In the genomic region with DNA sequence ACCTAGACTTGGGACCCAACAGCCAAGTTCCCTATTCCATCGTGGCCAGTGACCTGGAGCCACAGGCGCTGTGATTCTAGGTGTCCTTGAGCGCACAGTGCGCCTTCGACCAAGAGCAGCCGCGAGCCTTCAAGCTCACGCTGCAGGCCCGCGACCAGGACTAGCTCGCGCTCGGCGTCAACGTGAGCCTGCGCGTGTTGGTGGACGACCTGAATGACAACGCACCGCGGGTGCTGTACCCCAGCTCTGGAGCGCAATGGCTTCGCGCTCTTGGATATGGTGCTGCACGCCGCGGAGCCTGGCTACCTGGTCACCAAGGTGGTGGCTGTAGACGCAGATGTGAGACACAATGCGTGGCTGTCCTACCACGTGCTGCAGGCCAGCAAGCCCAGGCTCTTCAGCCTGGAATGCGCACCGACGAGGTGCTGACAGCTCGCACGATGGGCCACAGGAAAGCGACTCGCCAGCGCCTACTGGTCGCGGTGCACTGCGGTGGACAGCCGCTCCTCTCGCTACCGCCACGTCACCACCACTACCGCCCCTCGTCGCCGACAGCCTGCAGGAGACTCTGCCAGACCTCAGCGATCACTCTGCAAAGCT, we compare ENCODE assay signal across 26 cellular contexts. TPM values are rescaled to one million over a fixed set of nuclear protein-coding genes. Genes with fewer than 3 reads are reported as not detected.
A peak's percentile ranks its signal among the peaks of the same experiment; 100 is the strongest.
DNase-seq lines count a peak whose midpoint lies in the region; ATAC-seq and TF ChIP-seq lines count a peak whose summit lies in the region.
"Had no signal": no experiment of that assay in that cellular context is flagged by ENCODE, and none has a peak within 500 bp of the region (broad histone marks: within the 10 kb centered on the region; RNA-seq: fewer than 3 reads in every experiment).

No MANE protein-coding gene starts in this region.

- H3K4me3 ChIP-seq in heart right ventricle (no peak overlapping the region), neuronal stem cell (ENCODE audit: low read length in 2 of 2) (peak overlapping the region in 1 of 2 donors; percentile 56), upper lobe of right lung (no peak overlapping the region)
- H3K4me3 ChIP-seq: GM12878, GM23338, HAP-1, SJSA1 had no signal

- peaks cover 0 to 32% (median 0%) of the 10 kb centered on the region in 9 donors for H3K36me3 ChIP-seq in heart right ventricle
- H3K36me3 ChIP-seq in neuronal stem cell (replicated peaks in 1 of 2; ENCODE audit: control insufficient read depth in 2 of 2, insufficient read depth in 2 of 2, low read length in 2 of 2), result peaks cover 10 to 17% of the 10 kb centered on the region in 2 donors
- no peaks in the 10 kb centered on the region for H3K36me3 ChIP-seq in upper lobe of right lung
- H3K36me3 ChIP-seq: HAP-1, SJSA1 had no signal

- H2AK5ac ChIP-seq in neuronal stem cell (ENCODE audit: low read depth, low read length), result no peak overlapping the region

- intact Hi-C loops in Right ventricle myocardium inferior (cut with DNase I) (no loop called here), cardiac septum (cut with DNase I) (loop anchor here (5.0 kb wide), 1 partner anchor 36 kb away; the partner anchor contains the start of gene PCDHGC3), heart right ventricle (cut with DNase I) (loop anchor here in 1 of 10 donors (5.0 kb wide), 1 partner anchor 36 kb away; the partner anchor contains the start of gene PCDHGC3), upper lobe of right lung (cut with DNase I) (no loop called here)

- H4K8ac ChIP-seq in neuronal stem cell (ENCODE audit: low read depth, low read length), result no peak overlapping the region

- H3K27ac ChIP-seq in heart right ventricle (peak overlapping the region in 1 of 10 donors; percentile 5), neuronal stem cell (replicated peaks; ENCODE audit: low read length) (no peak overlapping the region), upper lobe of right lung (no peak overlapping the region)
- H3K27ac ChIP-seq: 22Rv1, C4-2B, KMS-11, SJSA1 had no signal

- H3K4me1 ChIP-seq in heart right ventricle, result peaks cover 0 to 16% (median 0%) of the 10 kb centered on the region in 9 donors
- H3K4me1 ChIP-seq in neuronal stem cell (ENCODE audit: control insufficient read depth in 2 of 2, insufficient read depth in 1 of 2, low read depth in 1 of 2, low read length in 2 of 2), result no peaks in the 10 kb centered on the region
- H3K4me1 ChIP-seq in upper lobe of right lung, result no peaks in the 10 kb centered on the region
- H3K4me1 ChIP-seq: Caco-2, HAP-1, SJSA1 had no signal

- H3K23ac ChIP-seq in neuronal stem cell (ENCODE audit: low read depth, low read length, poor library complexity), result peak overlapping the region; percentile 44

- TF ChIP-seq CTCF in heart right ventricle (IDR thresholded peaks at IDR 0.05) (peak in 1 of 9 donors; percentile 5), upper lobe of right lung (IDR thresholded peaks at IDR 0.05) (no peak)

- DNase-seq in Right ventricle myocardium inferior (ENCODE audit: missing footprints), result no peak
- no peak for DNase-seq in cardiac septum (ENCODE audit: low spot score)
- DNase-seq in heart right ventricle, result no peak
- no peak for DNase-seq in neuronal stem cell (ENCODE audit: low spot score)
- DNase-seq in upper lobe of right lung, result no peak
- DNase-seq in cortex of kidney (lab: John Stamatoyannopoulos, UW), result no peak
- DNase-seq: Caco-2; CD8-positive, alpha-beta T cell; HFFc6; IMR-90; NCI-H1048; NCI-H1417; NCI-H1694; NCI-H2029 treated with DMSO at 0.1 percent for 48 hours; NCI-H446 treated with DMSO at 0.1 percent for 48 hours; NCI-H526; NCI-H82; NK-92 treated with Interleukin-12 subunit alpha and Interleukin-12 subunit beta, amount 100 ng/mL, for 24 hours; PC-3 had no signal

- no peak overlapping the region for H3K4ac ChIP-seq in neuronal stem cell (ENCODE audit: low read length)

- H2BK5ac ChIP-seq in neuronal stem cell (ENCODE audit: low read length), result no peak overlapping the region

- H2BK120ac ChIP-seq in neuronal stem cell (ENCODE audit: low read depth, low read length), result no peak overlapping the region

- ATAC-seq in Right ventricle myocardium inferior, result peak; percentile 81
- peak; percentile 60 to 92 (median 82) for ATAC-seq in heart right ventricle
- ATAC-seq in upper lobe of right lung, result no peak
- ATAC-seq: CD8-positive, alpha-beta T cell; GM12878; GM23338; PC-3 had no signal

- peaks cover 0 to 88% (median 38%) of the 10 kb centered on the region in 11 donors for H3K9me3 ChIP-seq in heart right ventricle
- H3K9me3 ChIP-seq in neuronal stem cell (replicated peaks in 1 of 2; ENCODE audit: control insufficient read depth in 2 of 2, insufficient read depth in 1 of 2, low read depth in 1 of 2, low read length in 2 of 2), result peaks cover 18 to 34% of the 10 kb centered on the region in 2 donors
- peaks cover 19% of the 10 kb centered on the region for H3K9me3 ChIP-seq in upper lobe of right lung
- H3K9me3 ChIP-seq: HAP-1 had no signal

- no peak overlapping the region for H2AFZ ChIP-seq in neuronal stem cell (ENCODE audit: low read length)
- H2AFZ ChIP-seq: GM23338 had no signal

- H3K27me3 ChIP-seq in heart right ventricle (no peaks in the 10 kb centered on the region), neuronal stem cell (ENCODE audit: control insufficient read depth in 3 of 3, insufficient read depth in 3 of 3, low read depth in 1 of 3, low read length in 3 of 3) (no peaks in the 10 kb centered on the region), upper lobe of right lung (no peaks in the 10 kb centered on the region)
- H3K27me3 ChIP-seq: SJSA1 had no signal

- H2BK12ac ChIP-seq in neuronal stem cell (ENCODE audit: low read length), result no peak overlapping the region

- H2BK15ac ChIP-seq in neuronal stem cell (ENCODE audit: low read length), result no peak overlapping the region

- WGBS in heart right ventricle, 2 donors, result 51 to 53% methylated on average over 50 of the region's 50 CpGs
- WGBS in neuronal stem cell (ENCODE audit: extremely low coverage in 2 of 2, insufficient read length in 2 of 2, insufficient replicate concordance in 1 of 2), 2 donors, result no CpG with 5 or more reads among the region's 50 CpGs

- no peak overlapping the region for H3K4me2 ChIP-seq in neuronal stem cell (ENCODE audit: insufficient read depth, low read length, poor library complexity, severe bottlenecking)
- H3K4me2 ChIP-seq: GM23338, KMS-11 had no signal

- no peak overlapping the region for H3K18ac ChIP-seq in neuronal stem cell (ENCODE audit: low read length)

- H3K79me1 ChIP-seq in neuronal stem cell (ENCODE audit: low read depth, low read length), result peaks cover 5% of the 10 kb centered on the region

- H3K9ac ChIP-seq in neuronal stem cell (ENCODE audit: low read depth, low read length, poor library complexity), result no peak overlapping the region
- H3K9ac ChIP-seq: KMS-11 had no signal

- no peak overlapping the region for H3K14ac ChIP-seq in neuronal stem cell (ENCODE audit: low read length)

- no peak overlapping the region for H4K91ac ChIP-seq in neuronal stem cell (ENCODE audit: low read depth, low read length, poor library complexity)

RNA-seq across cellular contexts. Expression of gene PCDHGA12, which starts 11.4 kb away (rescaled TPM):
- total RNA-seq in Right ventricle myocardium inferior (6.5 TPM), cardiac septum (10.3 TPM), heart right ventricle (1 to 10 TPM; 5.4 to 9.2 (median 6.1) TPM), upper lobe of right lung (7.6 TPM)
- 1 to 10 TPM; 1.6 to 5.3 TPM for polyA plus RNA-seq in heart right ventricle
- polyA plus RNA-seq in neuronal stem cell (2013, experiment 1 of 2), result 0.10 TPM
- 0.15 TPM for polyA plus RNA-seq in neuronal stem cell (2013, experiment 2 of 2)
- total RNA-seq: CD8-positive, alpha-beta T cell had no signal

RNA-seq across cellular contexts. Expression of gene PCDHGA11, which starts 20.8 kb away (rescaled TPM):
- total RNA-seq in Right ventricle myocardium inferior, result 4.5 TPM
- 9.6 TPM for total RNA-seq in cardiac septum
- 1 to 10 TPM; 3.3 to 8.5 (median 5.4) TPM for total RNA-seq in heart right ventricle
- 1 to 10 TPM in 1 of 2 donors, under 1 TPM in 1; 0.74 to 7.2 TPM for polyA plus RNA-seq in heart right ventricle
- polyA plus RNA-seq in neuronal stem cell (2013, experiment 1 of 2), result 1.1 TPM
- polyA plus RNA-seq in neuronal stem cell (2013, experiment 2 of 2), result 1.2 TPM
- 2.6 TPM for total RNA-seq in upper lobe of right lung

RNA-seq across cellular contexts. Expression of gene PCDHGB7, which starts 24.2 kb away (rescaled TPM):
- total RNA-seq in Right ventricle myocardium inferior, result 8.6 TPM
- total RNA-seq in cardiac septum, result 16.4 TPM
- 10 to 100 TPM in 8 of 10 donors, 1 to 10 TPM in 2; 5.9 to 12.6 (median 10.5) TPM for total RNA-seq in heart right ventricle
- 1 to 10 TPM; 1.9 to 5.6 TPM for polyA plus RNA-seq in heart right ventricle
- 15.9 TPM for polyA plus RNA-seq in neuronal stem cell (2013, experiment 1 of 2)
- polyA plus RNA-seq in neuronal stem cell (2013, experiment 2 of 2), result 15.8 TPM
- total RNA-seq in upper lobe of right lung, result 15.4 TPM
- total RNA-seq: CD8-positive, alpha-beta T cell had no signal

RNA-seq across cellular contexts. Expression of gene PCDHGA10, which starts 28.9 kb away (rescaled TPM):
- total RNA-seq in Right ventricle myocardium inferior (4.1 TPM), cardiac septum (11.0 TPM), heart right ventricle (1 to 10 TPM; 4.3 to 7.8 (median 6.7) TPM), upper lobe of right lung (6.2 TPM)
- 1 to 10 TPM in 1 of 2 donors, under 1 TPM in 1; 0.52 to 3.4 TPM for polyA plus RNA-seq in heart right ventricle
- polyA plus RNA-seq in neuronal stem cell (2013, experiment 1 of 2), result 4.2 TPM
- 3.9 TPM for polyA plus RNA-seq in neuronal stem cell (2013, experiment 2 of 2)

RNA-seq across cellular contexts. Expression of gene PCDHGB6, which starts 33.9 kb away (rescaled TPM):
- total RNA-seq in Right ventricle myocardium inferior (5.9 TPM), cardiac septum (11.9 TPM), heart right ventricle (10 to 100 TPM in 1 of 10 donors, 1 to 10 TPM in 9; 4.6 to 10.2 (median 6.6) TPM), upper lobe of right lung (7.5 TPM)
- 1 to 10 TPM; 1.1 to 5.8 TPM for polyA plus RNA-seq in heart right ventricle
- polyA plus RNA-seq in neuronal stem cell (2013, experiment 1 of 2), result 19.4 TPM
- polyA plus RNA-seq in neuronal stem cell (2013, experiment 2 of 2), result 20.0 TPM
- total RNA-seq: CD8-positive, alpha-beta T cell had no signal
